ENCODE assay signal across 13 cellular contexts in the genomic region with DNA sequence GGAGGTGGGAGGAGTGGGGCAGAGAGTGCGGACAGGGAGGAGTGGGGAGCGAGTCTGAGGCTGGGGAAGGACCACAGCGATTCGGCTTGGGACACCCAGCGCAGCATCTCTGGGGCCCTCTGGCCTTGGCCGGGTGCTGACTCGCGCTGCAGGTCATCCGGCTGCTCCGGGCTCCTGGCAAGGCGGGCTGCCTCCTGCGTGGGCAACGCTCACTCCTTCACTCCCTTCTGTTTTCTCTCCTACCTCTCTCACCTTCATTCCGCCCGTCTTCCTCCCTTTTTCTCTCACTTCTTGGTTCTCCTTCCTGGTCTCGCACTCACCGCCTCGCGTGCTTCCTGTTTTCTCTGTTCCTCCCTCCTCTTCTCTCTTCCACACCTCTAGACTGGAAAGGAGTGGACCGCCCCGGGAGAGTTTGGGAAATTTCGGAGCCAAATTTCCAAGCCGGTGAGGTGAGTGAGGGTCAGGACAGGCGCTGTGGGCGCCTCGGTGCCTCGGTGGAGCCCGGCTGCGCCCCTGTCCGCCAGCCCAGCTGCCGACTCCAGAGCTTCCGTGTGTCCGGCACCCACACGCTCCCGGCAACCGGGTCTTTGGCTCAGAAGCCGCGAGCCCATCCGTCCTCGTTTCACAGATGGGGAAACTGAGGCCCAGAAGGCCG.
DNase-seq lines count a peak whose midpoint lies in the region; ATAC-seq, FAIRE-seq and TF ChIP-seq lines count a peak whose summit lies in the region.
"Had no signal": no experiment of that assay in that cellular context is flagged by ENCODE, and none has a peak within 500 bp of the region (broad histone marks: within the 10 kb centered on the region; RNA-seq: fewer than 3 reads in every experiment).

No MANE protein-coding gene starts in this region.

- no peaks in the 10 kb centered on the region for H3K9me3 Mint-ChIP-seq in activated CD8-positive, alpha-beta memory T cell treated with anti-CD3 and anti-CD28 coated beads, Interleukin-2, amount 10 ng/mL, durations not matched to agents 7 days and 5 days (ENCODE audit: low read depth)
- peaks cover 6% of the 10 kb centered on the region for H3K9me3 Mint-ChIP-seq in endodermal cell
- H3K9me3 Mint-ChIP-seq: T-helper 1 cell treated with Interleukin-12 subunit alpha and Interleukin-12 subunit beta and Interleukin-4 antibody, amounts not matched to agents 30 μg/mL and 1 μg/mL, for 36 hours had no signal

- peak overlapping the region; percentile 69 for H3K4me2 ChIP-seq in A549

- no peak for TF ChIP-seq EP300 in A549 (IDR thresholded peaks at IDR 0.05)

- H3K4me1 ChIP-seq in A549: peaks cover 16% of the 10 kb centered on the region; the same call in 2 of the 3 replicates
- no peaks in the 10 kb centered on the region for H3K4me1 ChIP-seq in RWPE2 (ENCODE audit: insufficient read depth, poor library complexity, severe bottlenecking)
- H3K4me1 ChIP-seq in endodermal cell (ENCODE audit: control insufficient read depth, insufficient read depth, low read length): peaks cover 10% of the 10 kb centered on the region

- no peaks in the 10 kb centered on the region for H3K36me3 ChIP-seq in RWPE2 (ENCODE audit: low read depth)
- H3K36me3 ChIP-seq in endodermal cell (ENCODE audit: control insufficient read depth, insufficient read depth, low read length): peaks cover 36% of the 10 kb centered on the region
- H3K36me3 ChIP-seq: colonic mucosa had no signal

- TF ChIP-seq POLR2A in A549 (IDR thresholded peaks at IDR 0.05; ENCODE audit: low read length): no peak

- CTCF ChIA-PET in A549 (lab: Yijun Ruan, JAX): interaction anchor here (0.5 to 3.5 kb wide), 37 partner anchors 9 to 1056 kb away, joined by 3 to 252 read pairs (median 7); partner anchors contain the start of gene CCDC77
- CTCF ChIA-PET in HEK293T (lab: Yijun Ruan, JAX): interaction anchor here (2.0 to 2.1 kb wide), 2 partner anchors 103 to 106 kb away, joined by 10 to 21 read pairs; no protein-coding TSS in a partner anchor
- CTCF ChIA-PET in activated CD8-positive, alpha-beta memory T cell treated with anti-CD3 and anti-CD28 coated beads, Interleukin-2, amount 10 ng/mL, durations not matched to agents 7 days and 5 days (lab: Charles Lee): interaction anchor here (0.6 to 3.5 kb wide), 19 partner anchors 8 to 108 kb away, joined by 3 to 99 read pairs (median 8); partner anchors contain the start of gene B4GALNT3

- H3K27me3 ChIP-seq in RWPE2 (ENCODE audit: insufficient read depth, poor library complexity, severe bottlenecking): no peaks in the 10 kb centered on the region
- H3K27me3 ChIP-seq in endodermal cell (ENCODE audit: control insufficient read depth, insufficient read depth, low read length, poor library complexity, severe bottlenecking): no peaks in the 10 kb centered on the region
- H3K27me3 ChIP-seq: colonic mucosa had no signal

- H3K4me3 Mint-ChIP-seq in activated CD8-positive, alpha-beta memory T cell treated with anti-CD3 and anti-CD28 coated beads, Interleukin-2, amount 10 ng/mL, durations not matched to agents 7 days and 5 days: no peak overlapping the region
- no peak overlapping the region for H3K4me3 Mint-ChIP-seq in endodermal cell
- H3K4me3 Mint-ChIP-seq: activated CD8-positive, alpha-beta T cell treated with anti-CD3 and anti-CD28 coated beads, Interleukin-2, amount 10 ng/mL, durations not matched to agents 7 days and 5 days had no signal

- H3K4me3 ChIP-seq in A549 (peak overlapping the region; percentile 9; the same call in 1 of the 3 replicates), RWPE2 (ENCODE audit: severe bottlenecking) (no peak overlapping the region), endodermal cell (ENCODE audit: low read length) (no peak overlapping the region)
- H3K4me3 ChIP-seq: colonic mucosa had no signal

- DNase-seq in A549 (ENCODE audit: low read depth in 1 of 2, low spot score in 1 of 2): peak; percentile 32 to 40
- DNase-seq in HEK293T (ENCODE audit: extremely low spot score): no peak
- peak; percentile 52 for DNase-seq in RWPE2 (ENCODE audit: low spot score)
- DNase-seq in left colon: no peak
- DNase-seq in NCI-H1694 treated with DMSO at 0.1 percent for 48 hours (lab: John Stamatoyannopoulos, UW): no peak
- DNase-seq in activated CD8-positive, alpha-beta memory T cell treated with anti-CD3 and anti-CD28 coated beads, Interleukin-2, amount 10 ng/mL, durations not matched to agents 7 days and 5 days: no peak
- DNase-seq in endodermal cell: no peak
- DNase-seq: NCI-H526 treated with DMSO at 0.1 percent for 48 hours had no signal

- TF ChIP-seq RAD21 in A549 (conservative IDR thresholded peaks at IDR 0.05 in 1 of 2, IDR thresholded peaks at IDR 0.05 in 1 of 2): no peak

- no peak overlapping the region for H3K27ac Mint-ChIP-seq in activated CD8-positive, alpha-beta memory T cell treated with anti-CD3 and anti-CD28 coated beads, Interleukin-2, amount 10 ng/mL, durations not matched to agents 7 days and 5 days
- H3K27ac Mint-ChIP-seq in endodermal cell: no peak overlapping the region
- H3K27ac Mint-ChIP-seq: activated CD8-positive, alpha-beta T cell treated with anti-CD3 and anti-CD28 coated beads, Interleukin-2, amount 10 ng/mL, durations not matched to agents 7 days and 5 days; T-helper 1 cell treated with Interleukin-12 subunit alpha and Interleukin-12 subunit beta and Interleukin-4 antibody, amounts not matched to agents 30 μg/mL and 1 μg/mL, for 36 hours had no signal

- intact Hi-C loops in left colon (cut with DNase I, micrococcal nuclease): loop anchor here (5.0 kb wide), 2 partner anchors 99 to 104 kb away; no protein-coding TSS in a partner anchor

- no peaks in the 10 kb centered on the region for H3K9me3 ChIP-seq in A549
- no peaks in the 10 kb centered on the region for H3K9me3 ChIP-seq in RWPE2 (ENCODE audit: severe bottlenecking)
- no peaks in the 10 kb centered on the region for H3K9me3 ChIP-seq in endodermal cell (ENCODE audit: control insufficient read depth, low read length)
- H3K9me3 ChIP-seq: colonic mucosa had no signal

- 48% methylated on average over 40 of the region's 41 CpGs for WGBS in A549 (ENCODE audit: missing lambda C conversion rate)
- 75 to 80% methylated on average over 24 to 41 of the region's 41 CpGs for WGBS in endodermal cell (ENCODE audit: insufficient coverage in 1 of 2, insufficient read length in 1 of 2), 2 experiments

- no peak overlapping the region for H3K9ac ChIP-seq in endodermal cell (ENCODE audit: extremely low read depth, low read length, poor library complexity, severe bottlenecking)

- H3K27me3 Mint-ChIP-seq in activated CD8-positive, alpha-beta memory T cell treated with anti-CD3 and anti-CD28 coated beads, Interleukin-2, amount 10 ng/mL, durations not matched to agents 7 days and 5 days: peaks cover 14% of the 10 kb centered on the region
- no peaks in the 10 kb centered on the region for H3K27me3 Mint-ChIP-seq in endodermal cell (ENCODE audit: insufficient read depth)

- H3K27ac ChIP-seq in A549 (peak overlapping the region; percentile 13 to 44; a peak in 1 of 6 replicates), RWPE2 (ENCODE audit: poor library complexity, severe bottlenecking) (no peak overlapping the region), endodermal cell (ENCODE audit: low read depth, low read length) (no peak overlapping the region)
- H3K27ac ChIP-seq: colonic mucosa had no signal

- FAIRE-seq in A549 (lab: Jason Lieb, UNC): no peak
- FAIRE-seq: G401.6 had no signal

- ATAC-seq in A549: peak; percentile 48 to 75
- no peak for ATAC-seq in RWPE2 (ENCODE audit: low read depth)
- ATAC-seq in left colon: peak; percentile 11
- no peak for ATAC-seq in activated CD8-positive, alpha-beta memory T cell treated with anti-CD3 and anti-CD28 coated beads, Interleukin-2, amount 10 ng/mL, durations not matched to agents 7 days and 5 days
- no peak for ATAC-seq in GM19463 (IDR thresholded peaks at IDR 0.05; ENCODE audit: unreplicated experiment)

- peaks cover 6% of the 10 kb centered on the region for H3K4me1 Mint-ChIP-seq in activated CD8-positive, alpha-beta memory T cell treated with anti-CD3 and anti-CD28 coated beads, Interleukin-2, amount 10 ng/mL, durations not matched to agents 7 days and 5 days
- peaks cover 13% of the 10 kb centered on the region for H3K4me1 Mint-ChIP-seq in endodermal cell

- POLR2A ChIA-PET in A549 (lab: Yijun Ruan, JAX) (no interaction called here), HEK293T (lab: Yijun Ruan, JAX) (no interaction called here)

- no peaks in the 10 kb centered on the region for H3K36me3 Mint-ChIP-seq in activated CD8-positive, alpha-beta memory T cell treated with anti-CD3 and anti-CD28 coated beads, Interleukin-2, amount 10 ng/mL, durations not matched to agents 7 days and 5 days
- H3K36me3 Mint-ChIP-seq in endodermal cell (ENCODE audit: low read depth): peaks cover 66% of the 10 kb centered on the region

- TF ChIP-seq CTCF in A549 (IDR thresholded peaks at IDR 0.05) (no peak), RWPE2 (IDR thresholded peaks at IDR 0.05; ENCODE audit: poor library complexity, severe bottlenecking) (no peak), endodermal cell (conservative IDR thresholded peaks at IDR 0.05) (no peak)

TF ChIP-seq in A549, 52 proteins besides CTCF, POLR2A, EP300 and RAD21:
- TF ChIP-seq ZFP36 (IDR thresholded peaks at IDR 0.05; ENCODE audit: borderline replicate concordance, partially characterized antibody) (no peak), E2F6 (IDR thresholded peaks at IDR 0.05; ENCODE audit: borderline replicate concordance, low read depth) (peak; percentile 10; the same call in 1 of the 2 replicates), RCOR1 (IDR thresholded peaks at IDR 0.05; ENCODE audit: low read depth, low read length) (no peak)

TF ChIP-seq in HEK293T, 16 proteins besides CTCF, POLR2A, EP300 and RAD21:
- no peak for TF ChIP-seq ARNT (IDR thresholded peaks at IDR 0.05)
- 0 out of 2 replicates have a peak, but pooled peaks have one; percentile 32 for TF ChIP-seq LEF1 (IDR thresholded peaks at IDR 0.05; ENCODE audit: borderline replicate concordance)

Comparison
In these comparisons a context has a peak if more than half of its experiments do, and no peak if none do; other contexts are left out.
1. ATAC-seq: peak in A549 (2 of 2) and left colon (single experiment); none in RWPE2 (single experiment), activated CD8-positive, alpha-beta memory T cell treated with anti-CD3 and anti-CD28 coated beads, Interleukin-2, amount 10 ng/mL, durations not matched to agents 7 days and 5 days (single experiment) and GM19463 (single experiment).
2. DNase-seq: peak in A549 (2 of 2) and RWPE2 (single experiment); none in HEK293T (single experiment), left colon (0 of 2), NCI-H1694 treated with DMSO at 0.1 percent for 48 hours (single experiment), activated CD8-positive, alpha-beta memory T cell treated with anti-CD3 and anti-CD28 coated beads, Interleukin-2, amount 10 ng/mL, durations not matched to agents 7 days and 5 days (single experiment) and endodermal cell (single experiment).
3. H3K27ac ChIP-seq: peak in A549 (2 of 2); none in RWPE2 (single experiment) and endodermal cell (single experiment).